In the genomic region with DNA sequence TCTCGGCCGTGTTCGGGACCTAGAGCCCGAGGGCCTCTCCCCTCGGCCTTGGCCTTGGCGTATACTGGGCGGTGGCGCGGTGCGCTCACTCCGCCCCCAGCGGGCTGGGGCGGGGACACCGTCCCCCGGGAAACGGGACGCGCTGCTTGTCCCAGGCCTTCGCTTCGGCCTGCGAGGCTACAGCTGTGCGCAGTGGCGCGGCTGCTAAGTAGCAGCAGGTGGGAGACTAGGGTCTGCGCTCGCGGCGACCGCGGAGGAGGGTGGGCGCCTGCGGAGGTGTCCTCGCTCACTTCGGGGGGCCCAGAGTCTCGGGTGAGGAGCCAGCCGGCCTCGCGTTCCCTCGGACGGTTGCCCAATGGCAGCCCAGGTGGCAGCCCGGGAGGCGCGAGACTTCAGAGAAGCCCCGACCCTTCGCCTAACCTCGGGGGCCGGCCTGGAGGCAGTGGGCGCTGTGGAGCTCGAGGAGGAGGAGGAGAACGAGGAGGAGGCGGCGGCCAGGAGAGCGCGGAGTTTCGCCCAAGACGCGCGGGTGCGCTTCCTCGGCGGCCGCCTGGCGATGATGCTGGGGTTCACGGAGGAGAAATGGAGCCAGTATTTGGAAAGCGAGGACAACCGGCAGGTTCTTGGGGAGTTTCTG, we compare ENCODE assay signal across 2 cellular contexts.
TF ChIP-seq lines count a peak whose summit lies in the region.

A gene with protein sequence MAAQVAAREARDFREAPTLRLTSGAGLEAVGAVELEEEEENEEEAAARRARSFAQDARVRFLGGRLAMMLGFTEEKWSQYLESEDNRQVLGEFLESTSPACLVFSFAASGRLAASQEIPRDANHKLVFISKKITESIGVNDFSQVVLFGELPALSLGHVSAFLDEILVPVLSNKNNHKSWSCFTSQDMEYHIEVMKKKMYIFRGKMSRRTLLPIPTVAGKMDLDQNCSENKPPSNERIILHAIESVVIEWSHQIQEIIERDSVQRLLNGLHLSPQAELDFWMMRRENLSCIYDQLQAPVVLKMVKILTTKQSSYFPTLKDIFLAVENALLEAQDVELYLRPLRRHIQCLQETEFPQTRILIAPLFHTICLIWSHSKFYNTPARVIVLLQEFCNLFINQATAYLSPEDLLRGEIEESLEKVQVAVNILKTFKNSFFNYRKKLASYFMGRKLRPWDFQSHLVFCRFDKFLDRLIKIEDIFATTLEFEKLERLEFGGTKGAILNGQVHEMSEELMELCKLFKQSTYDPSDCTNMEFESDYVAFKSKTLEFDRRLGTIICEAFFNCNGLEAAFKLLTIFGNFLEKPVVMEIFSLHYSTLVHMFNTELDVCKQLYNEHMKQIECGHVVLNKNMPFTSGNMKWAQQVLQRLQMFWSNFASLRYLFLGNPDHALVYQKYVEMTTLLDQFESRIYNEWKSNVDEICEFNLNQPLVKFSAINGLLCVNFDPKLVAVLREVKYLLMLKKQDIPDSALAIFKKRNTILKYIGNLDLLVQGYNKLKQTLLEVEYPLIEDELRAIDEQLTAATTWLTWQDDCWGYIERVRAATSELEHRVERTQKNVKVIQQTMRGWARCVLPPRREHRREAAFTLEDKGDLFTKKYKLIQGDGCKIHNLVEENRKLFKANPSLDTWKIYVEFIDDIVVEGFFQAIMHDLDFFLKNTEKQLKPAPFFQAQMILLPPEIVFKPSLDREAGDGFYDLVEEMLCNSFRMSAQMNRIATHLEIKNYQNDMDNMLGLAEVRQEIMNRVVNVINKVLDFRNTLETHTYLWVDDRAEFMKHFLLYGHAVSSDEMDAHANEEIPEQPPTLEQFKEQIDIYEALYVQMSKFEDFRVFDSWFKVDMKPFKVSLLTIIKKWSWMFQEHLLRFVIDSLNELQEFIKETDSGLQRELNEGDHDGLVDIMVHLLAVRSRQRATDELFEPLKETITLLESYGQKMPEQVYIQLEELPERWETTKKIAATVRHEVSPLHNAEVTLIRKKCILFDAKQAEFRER (N-terminal part only) (plus strand): TSS at position 149 of the 637 bp plus-strand sequence. CDS start 207 bp downstream, at position 356.

TF ChIP-seq in GM12891, 5 proteins besides CTCF, POLR2A, EP300 and RAD21 (continued from another document):
- TF ChIP-seq POU2F2 (IDR thresholded peaks at IDR 0.05; ENCODE audit: low read depth, low read length): no peak
- TF ChIP-seq POLR2AphosphoS5 (IDR thresholded peaks at IDR 0.05; ENCODE audit: low read depth, low read length): no peak

TF ChIP-seq in IMR-90, 13 proteins besides CTCF, POLR2A, EP300 and RAD21:
- TF ChIP-seq RFX5 (IDR thresholded peaks at IDR 0.05; ENCODE audit: low read depth, low read length): no peak
